Comparison of ENCODE assay signal across 25 cellular contexts in the genomic region with DNA sequence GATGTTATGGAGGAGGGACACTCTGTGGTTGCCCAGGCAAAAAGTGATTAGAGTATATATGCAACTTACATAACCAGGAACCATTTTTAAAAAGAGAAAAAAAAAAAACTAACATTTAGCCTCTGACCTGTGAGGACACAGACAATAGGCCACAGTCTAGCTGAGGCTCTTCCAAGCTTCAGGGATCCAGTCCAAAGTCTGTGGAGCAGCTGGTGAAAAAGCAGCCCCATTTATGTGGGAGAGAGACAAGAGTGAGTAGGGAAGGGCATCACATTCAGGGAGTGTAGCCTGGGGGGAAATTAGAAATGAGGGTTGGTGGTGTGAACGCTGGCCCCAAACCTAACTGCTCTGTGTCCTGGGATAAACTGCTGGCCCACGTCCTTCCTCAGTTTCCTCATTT.
"Had no signal": no experiment of that assay in that cellular context is flagged by ENCODE, and none has a peak within 500 bp of the region (broad histone marks: within the 10 kb centered on the region; RNA-seq: fewer than 3 reads in every experiment).

No MANE protein-coding gene starts in this region.

- H3K4me3 ChIP-seq: ascending aorta, breast epithelium, cardiac muscle cell, colonic mucosa, esophagus squamous epithelium, gastroesophageal sphincter had no signal

- DNase-seq: activated B cell treated with CpG ODN at 0.5 μM for 24 hours; activated CD4-positive, alpha-beta T cell treated with anti-CD3 and anti-CD28 coated beads for 48 hours; activated CD4-positive, alpha-beta T cell treated with anti-CD3 and anti-CD28 coated beads, Interleukin-2, amount 50 U/mL, for 1 hour; activated CD4-positive, alpha-beta T cell treated with anti-CD3 and anti-CD28 coated beads, Interleukin-2, amount 50 U/mL, for 48 hours; activated CD8-positive, alpha-beta memory T cell treated with anti-CD3 and anti-CD28 coated beads for 24 hours; activated CD8-positive, alpha-beta T cell treated with anti-CD3 and anti-CD28 coated beads for 36 hours; activated effector memory CD4-positive, alpha-beta T cell treated with Interleukin-2 at 50 U/mL for 16 hours; activated naive CD4-positive, alpha-beta T cell treated with anti-CD3 and anti-CD28 coated beads for 36 hours; activated naive CD8-positive, alpha-beta T cell treated with anti-CD3 and anti-CD28 coated beads, Interleukin-2, amount 10 ng/mL, durations not matched to agents 7 days and 5 days; activated T-cell treated with anti-CD3 and anti-CD28 coated beads, Interleukin-2, amount 50 U/mL, for 4 hours; central memory CD4-positive, alpha-beta T cell; cerebellar nuclear complex; colonic mucosa; effector CD8-positive, alpha-beta T cell; esophagus squamous epithelium; foreskin melanocyte; T-helper 1 cell; T-helper 17 cell; T1000; WERI-Rb-1 had no signal

- H3K9me3 ChIP-seq: ascending aorta, breast epithelium, colonic mucosa, esophagus squamous epithelium, gastroesophageal sphincter had no signal

- H3K4me1 ChIP-seq: ascending aorta, breast epithelium, gastroesophageal sphincter had no signal

- H3K36me3 ChIP-seq: ascending aorta, breast epithelium, cardiac muscle cell, colonic mucosa, esophagus squamous epithelium, gastroesophageal sphincter, WERI-Rb-1 had no signal

- H3K27ac ChIP-seq: ascending aorta, breast epithelium, cardiac muscle cell, colonic mucosa, epithelial cell of prostate, esophagus squamous epithelium, gastroesophageal sphincter, WERI-Rb-1 had no signal

- H3K27me3 ChIP-seq: ascending aorta, breast epithelium, cardiac muscle cell, colonic mucosa, gastroesophageal sphincter had no signal
